17 cellular contexts compared by ENCODE assay signal in genomic region chr2:172415759-172416158, GRCh38. TPM values are rescaled to one million over a fixed set of nuclear protein-coding genes. Genes with fewer than 3 reads are reported as not detected.
DNase-seq lines count a peak whose midpoint lies in the region; TF ChIP-seq lines count a peak whose summit lies in the region.
"Had no signal": no experiment of that assay in that cellular context is flagged by ENCODE, and none has a peak within 500 bp of the region (broad histone marks: within the 10 kb centered on the region; RNA-seq: fewer than 3 reads in every experiment).

No MANE protein-coding gene starts in this region.

- peak overlapping the region; percentile 89 for H3K27ac Mint-ChIP-seq in neural progenitor cell
- H3K27ac Mint-ChIP-seq: CD8-positive, alpha-beta T cell had no signal

- peak; percentile 17 for DNase-seq in NCI-H2107 treated with DMSO at 0.1 percent for 48 hours (lab: John Stamatoyannopoulos, UW; ENCODE audit: unreplicated experiment)
- no peak for DNase-seq in NCI-H2107 (lab: John Stamatoyannopoulos, UW)
- peak; percentile 45 for DNase-seq in NCI-H146 (lab: John Stamatoyannopoulos, UW)
- peak; percentile 50 for DNase-seq in NCI-H69 (lab: John Stamatoyannopoulos, UW)
- DNase-seq in neural progenitor cell (ENCODE audit: low spot score), result peak; percentile 81
- DNase-seq in stimulated activated CD4-positive, alpha-beta T cell treated with anti-CD3 and anti-CD28 coated beads, Interleukin-15, amount 100 ng/mL, for 24 hours, result no peak
- no peak for DNase-seq in NCI-H2029 treated with DMSO at 0.1 percent for 48 hours (lab: John Stamatoyannopoulos, UW)
- DNase-seq in activated effector memory CD4-positive, alpha-beta T cell treated with anti-CD3 and anti-CD28 coated beads, Interleukin-2, amount 50 U/mL, for 16 hours, result no peak
- DNase-seq: BE2C; CD8-positive, alpha-beta T cell; H7; MM.1S; NCI-H187; NCI-H2227 treated with DMSO at 0.1 percent for 48 hours; NCI-H774; SHP77 treated with DMSO at 0.1 percent for 48 hours had no signal

- peaks cover 2% of the 10 kb centered on the region for H3K36me3 Mint-ChIP-seq in neural progenitor cell
- H3K36me3 Mint-ChIP-seq: CD8-positive, alpha-beta T cell had no signal

- H3F3A ChIP-seq in neural progenitor cell (ENCODE audit: low read depth), result peaks cover 17% of the 10 kb centered on the region

- no peak overlapping the region for H3K9ac ChIP-seq in neural progenitor cell

- H3K4me3 ChIP-seq in neural progenitor cell, result peak overlapping the region; percentile 17

- H3K4me1 Mint-ChIP-seq in neural progenitor cell, result peaks cover 41% of the 10 kb centered on the region

- H3K79me2 ChIP-seq in neural progenitor cell (ENCODE audit: low read depth), result no peaks in the 10 kb centered on the region

- peak overlapping the region; percentile 54 for H3K4me3 Mint-ChIP-seq in neural progenitor cell
- H3K4me3 Mint-ChIP-seq: CD8-positive, alpha-beta T cell had no signal

- TF ChIP-seq CTCF in neural progenitor cell (IDR thresholded peaks at IDR 0.05), result no peak

- H3K9me3 Mint-ChIP-seq in neural progenitor cell, result peaks cover 17% of the 10 kb centered on the region
- H3K9me3 Mint-ChIP-seq: CD8-positive, alpha-beta T cell had no signal

- H2AFZ ChIP-seq in neural progenitor cell (replicated peaks), result no peak overlapping the region

- H3K4me2 ChIP-seq in neural progenitor cell, result peak overlapping the region; percentile 78

- no peaks in the 10 kb centered on the region for H3K27me3 ChIP-seq in neural progenitor cell
- H3K27me3 ChIP-seq: BE2C had no signal

- peaks cover 45% of the 10 kb centered on the region for H3K4me1 ChIP-seq in neural progenitor cell
- H3K4me1 ChIP-seq: BE2C had no signal

- H3K27ac ChIP-seq in neural progenitor cell, result peak overlapping the region; percentile 55
- H3K27ac ChIP-seq: 22Rv1 had no signal

- H3K27me3 Mint-ChIP-seq in neural progenitor cell (ENCODE audit: insufficient read depth, low read depth), result peaks cover 13% of the 10 kb centered on the region

- H3K9me3 ChIP-seq in neural progenitor cell (ENCODE audit: low read depth), result no peaks in the 10 kb centered on the region
- H3K9me3 ChIP-seq: BE2C had no signal

- H4K20me1 ChIP-seq in neural progenitor cell (ENCODE audit: low read depth), result peaks cover 4% of the 10 kb centered on the region

- H3K36me3 ChIP-seq in neural progenitor cell, result no peaks in the 10 kb centered on the region
- H3K36me3 ChIP-seq: BE2C had no signal

RNA-seq across cellular contexts. Expression of gene ITGA6, which starts 11.6 kb away (rescaled TPM):
- 97.2 and 161 TPM in 2 replicates for total RNA-seq in neural progenitor cell (ENCODE audit: low replicate concordance)

Comparison
In these comparisons a context has a peak if more than half of its experiments do, and no peak if none do; other contexts are left out.
1. DNase-seq: peak in NCI-H2107 treated with DMSO at 0.1 percent for 48 hours (single experiment), NCI-H146 (single experiment), NCI-H69 (single experiment) and neural progenitor cell (single experiment); none in NCI-H2107 (single experiment), stimulated activated CD4-positive, alpha-beta T cell treated with anti-CD3 and anti-CD28 coated beads, Interleukin-15, amount 100 ng/mL, for 24 hours (single experiment), NCI-H2029 treated with DMSO at 0.1 percent for 48 hours (single experiment) and activated effector memory CD4-positive, alpha-beta T cell treated with anti-CD3 and anti-CD28 coated beads, Interleukin-2, amount 50 U/mL, for 16 hours (single experiment).